Comparison of ENCODE assay signal across 18 cellular contexts in genomic region chr10:113169111-113169510, GRCh38.
"Had no signal": no experiment of that assay in that cellular context is flagged by ENCODE, and none has a peak within 500 bp of the region (broad histone marks: within the 10 kb centered on the region; RNA-seq: fewer than 3 reads in every experiment).

No MANE protein-coding gene starts in this region.

- H3K9me3 ChIP-seq: esophagus muscularis mucosa, ovary, stomach, thoracic aorta, uterus had no signal

- H3K27ac ChIP-seq: brain microvascular endothelial cell, esophagus muscularis mucosa, ovary, stomach, thoracic aorta, uterus had no signal

- DNase-seq: activated CD4-positive, alpha-beta T cell treated with anti-CD3 and anti-CD28 coated beads, Interleukin-2, amount 50 U/mL, for 48 hours; activated CD4-positive, CD25-positive, alpha-beta regulatory T cell treated with anti-CD3 and anti-CD28 coated beads, Interleukin-2, amount 50 U/mL, for 72 hours; activated CD8-positive, alpha-beta memory T cell treated with anti-CD3 and anti-CD28 coated beads, Interleukin-2, amount 10 ng/mL, durations not matched to agents 7 days and 5 days; activated effector memory CD4-positive, alpha-beta T cell treated with Interleukin-2 at 50 U/mL for 16 hours; activated T-cell treated with anti-CD3 and anti-CD28 coated beads, Interleukin-2, amount 50 U/mL, for 24 hours; amygdala; brain microvascular endothelial cell; hypothalamus; left cardiac atrium; natural killer cell; ovary; stimulated activated CD4-positive, alpha-beta T cell treated with anti-CD3 and anti-CD28 coated beads, Interleukin-4, amount 100 ng/mL, for 1 hour; stimulated activated CD8-positive, alpha-beta memory T cell treated with anti-CD3 and anti-CD28 coated beads, Interleukin-4, amount 100 ng/mL, for 48 hours; stomach; uterus had no signal

- ATAC-seq: left cardiac atrium had no signal

- H3K27me3 ChIP-seq: brain microvascular endothelial cell, esophagus muscularis mucosa, ovary, stomach, uterus had no signal

- H3K27ac Mint-ChIP-seq: activated CD8-positive, alpha-beta memory T cell treated with anti-CD3 and anti-CD28 coated beads, Interleukin-2, amount 10 ng/mL, durations not matched to agents 7 days and 5 days; activated naive CD4-positive, alpha-beta T cell treated with anti-CD3 and anti-CD28 coated beads, Interleukin-2, amount 50 U/mL, for 72 hours; activated T-cell treated with anti-CD3 and anti-CD28 coated beads, Interleukin-2, amount 50 U/mL, for 24 hours had no signal

- H3K4me1 ChIP-seq: esophagus muscularis mucosa, stomach, uterus had no signal

- H3K9me3 Mint-ChIP-seq: activated naive CD4-positive, alpha-beta T cell treated with anti-CD3 and anti-CD28 coated beads, Interleukin-2, amount 50 U/mL, for 72 hours; activated T-cell treated with anti-CD3 and anti-CD28 coated beads, Interleukin-2, amount 50 U/mL, for 24 hours; natural killer cell had no signal

- H3K36me3 Mint-ChIP-seq: activated CD8-positive, alpha-beta memory T cell treated with anti-CD3 and anti-CD28 coated beads, Interleukin-2, amount 10 ng/mL, durations not matched to agents 7 days and 5 days; activated naive CD4-positive, alpha-beta T cell treated with anti-CD3 and anti-CD28 coated beads, Interleukin-2, amount 50 U/mL, for 72 hours; natural killer cell had no signal

- H3K4me3 ChIP-seq: esophagus muscularis mucosa, ovary, stomach, thoracic aorta, uterus had no signal

- H3K4me3 Mint-ChIP-seq: activated CD8-positive, alpha-beta memory T cell treated with anti-CD3 and anti-CD28 coated beads, Interleukin-2, amount 10 ng/mL, durations not matched to agents 7 days and 5 days; activated T-cell treated with anti-CD3 and anti-CD28 coated beads, Interleukin-2, amount 50 U/mL, for 24 hours; natural killer cell had no signal
